Comparison of ENCODE assay signal across 21 cellular contexts in genomic region chr16:57522960-57523359, GRCh38. TPM values are rescaled to one million over a fixed set of nuclear protein-coding genes. Genes with fewer than 3 reads are reported as not detected.
DNase-seq lines count a peak whose midpoint lies in the region; ATAC-seq, FAIRE-seq and TF ChIP-seq lines count a peak whose summit lies in the region.
"Had no signal": no experiment of that assay in that cellular context is flagged by ENCODE, and none has a peak within 500 bp of the region (broad histone marks: within the 10 kb centered on the region; RNA-seq: fewer than 3 reads in every experiment).

No MANE protein-coding gene starts in this region.

- H3K23me2 ChIP-seq in H9 (ENCODE audit: insufficient read length, low read depth, low read length, poor library complexity, severe bottlenecking) = no peaks in the 10 kb centered on the region

- H3T11ph ChIP-seq in H9 (ENCODE audit: low read length) = no peak overlapping the region

- in situ Hi-C loops in GM12878 (cut with MboI) = no loop called here

- H3K36me3 Mint-ChIP-seq in CD4-positive, alpha-beta memory T cell = peaks cover 6 to 7% of the 10 kb centered on the region in 2 donors
- peaks cover 0 to 7% (median 2%) of the 10 kb centered on the region in 3 experiments; a peak in 3 of 7 replicates for H3K36me3 Mint-ChIP-seq in H9 (ENCODE audit: insufficient read depth in 1 of 3, low read depth in 3 of 3)

- no peaks in the 10 kb centered on the region for H3K9me3 ChIP-seq in CD4-positive, alpha-beta memory T cell (ENCODE audit: control insufficient read depth in 1 of 2, low read length in 2 of 2)
- no peaks in the 10 kb centered on the region for H3K9me3 ChIP-seq in Karpas-422 (ENCODE audit: low read length)
- no peaks in the 10 kb centered on the region for H3K9me3 ChIP-seq in GM12878 (replicated peaks; ENCODE audit: control insufficient read depth, insufficient read depth, low read length)
- H3K9me3 ChIP-seq in thoracic aorta = no peaks in the 10 kb centered on the region
- no peaks in the 10 kb centered on the region for H3K9me3 ChIP-seq in H9 (ENCODE audit: control insufficient read depth, low read depth, low read length)
- H3K9me3 ChIP-seq: BE2C, MG63, Peyer's patch, SK-N-SH had no signal

- no peak for TF ChIP-seq RAD21 in GM12878 (IDR thresholded peaks at IDR 0.05; ENCODE audit: insufficient read depth, low read depth, low read length)

- peak; percentile 41 for FAIRE-seq in GM12878 (lab: Jason Lieb, UNC)

- no peak overlapping the region for H3K27ac ChIP-seq in CD4-positive, alpha-beta memory T cell (ENCODE audit: low read depth, low read length)
- H3K27ac ChIP-seq in Karpas-422 (ENCODE audit: low read length) (peak overlapping the region; percentile 57), GM12878 (ENCODE audit: control insufficient read depth, insufficient read depth) (no peak overlapping the region), thoracic aorta (peak overlapping the region in 1 of 2 donors; percentile 19), H9 (ENCODE audit: insufficient read length, low read depth, low read length) (no peak overlapping the region)
- H3K27ac ChIP-seq: HL-60, KMS-11 had no signal

- no peak overlapping the region for H2AK5ac ChIP-seq in H9 (ENCODE audit: insufficient read length, low read length)

- peaks cover 0 to 6% (median 3%) of the 10 kb centered on the region in 4 donors for H3K4me1 Mint-ChIP-seq in CD4-positive, alpha-beta memory T cell
- H3K4me1 Mint-ChIP-seq in H9 = peaks cover under 1 to 8% of the 10 kb centered on the region in 2 experiments

- no peak overlapping the region for H3K56ac ChIP-seq in H9 (ENCODE audit: insufficient read length, low read depth, low read length)

- no peak overlapping the region for H2BK12ac ChIP-seq in H9 (ENCODE audit: insufficient read length, low read depth, low read length)

- POLR2A ChIA-PET in CD4-positive, alpha-beta memory T cell (lab: Charles Lee; ENCODE audit: partially characterized antibody) = interaction anchor here (0.6 to 1.1 kb wide), 4 partner anchors 9 to 685 kb away, joined by 3 read pairs; partner anchors contain the start of genes ADGRG5 and CCDC102A
- POLR2A ChIA-PET in GM12878 (lab: Charles Lee) = interaction anchor here (0.5 to 1.2 kb wide), 5 partner anchors 14 to 109 kb away, joined by 3 to 9 read pairs (median 5); partner anchors contain the start of gene DOK4

- no peaks in the 10 kb centered on the region for H3K27me3 Mint-ChIP-seq in CD4-positive, alpha-beta memory T cell
- H3K27me3 Mint-ChIP-seq in H9 (ENCODE audit: low read depth) = peaks cover 20% of the 10 kb centered on the region

- no peak overlapping the region for H4K8ac ChIP-seq in H9 (replicated peaks; ENCODE audit: insufficient read length, low read depth, low read length)

- intact Hi-C loops in CD4-positive, alpha-beta memory T cell (cut with micrococcal nuclease) = no loop called here
- intact Hi-C loops in GM12878 (cut with micrococcal nuclease; ENCODE audit: unreplicated experiment) = no loop called here

- 29% methylated on average over 8 of the region's 8 CpGs for WGBS in GM12878 (ENCODE audit: insufficient coverage, insufficient replicate concordance, low lambda C conversion rate, missing lambda C conversion rate)
- no CpG with 5 or more reads among the region's 8 CpGs for WGBS in H9 (ENCODE audit: extremely low coverage, insufficient read length, low lambda C conversion rate)

- H3K9me2 ChIP-seq in Karpas-422 (replicated peaks; ENCODE audit: insufficient read depth, low read length) = no peaks in the 10 kb centered on the region
- H3K9me2 ChIP-seq: SK-N-SH had no signal

- no peaks in the 10 kb centered on the region for H3K36me3 ChIP-seq in CD4-positive, alpha-beta memory T cell (ENCODE audit: insufficient read depth, low read length)
- H3K36me3 ChIP-seq in Karpas-422 (ENCODE audit: insufficient read depth, low read length) (no peaks in the 10 kb centered on the region; the same call in 1 of the 2 replicates), GM12878 (ENCODE audit: control insufficient read depth in 2 of 2, insufficient read depth in 2 of 2, low read length in 1 of 2) (no peaks in the 10 kb centered on the region; a peak in 1 of 4 replicates), thoracic aorta (peaks cover 23% of the 10 kb centered on the region)
- H3K36me3 ChIP-seq: Peyer's patch had no signal

- H3K4me3 Mint-ChIP-seq in CD4-positive, alpha-beta memory T cell = no peak overlapping the region
- no peak overlapping the region for H3K4me3 Mint-ChIP-seq in H9

- H3K9me3 Mint-ChIP-seq in CD4-positive, alpha-beta memory T cell = no peaks in the 10 kb centered on the region
- H3K9me3 Mint-ChIP-seq in H9 = peaks cover 0 to 2% of the 10 kb centered on the region in 2 experiments; a peak in 1 of 5 replicates

- ATAC-seq in GM12878 = peak; percentile 66
- ATAC-seq in thoracic aorta (ENCODE audit: insufficient number of reproducible peaks, low FRiP score, low read depth) = no peak
- ATAC-seq: HCT116 had no signal

- no peak overlapping the region for H3K4ac ChIP-seq in H9 (ENCODE audit: low read depth, low read length)

- H4K20me1 ChIP-seq in Karpas-422 (ENCODE audit: insufficient read depth, low read depth, low read length) (no peaks in the 10 kb centered on the region), GM12878 (ENCODE audit: control insufficient read depth, insufficient read depth) (no peaks in the 10 kb centered on the region; the same call in 1 of the 2 replicates), H9 (ENCODE audit: control insufficient read depth, insufficient read depth, insufficient read length) (peaks cover 3% of the 10 kb centered on the region)

- no peak overlapping the region for H2BK5ac ChIP-seq in H9 (ENCODE audit: insufficient read length, low read length)

- TF ChIP-seq CTCF in GM12878 (IDR thresholded peaks at IDR 0.05 in 2 of 3, conservative IDR thresholded peaks at IDR 0.05 in 1 of 3; ENCODE audit: control insufficient read depth in 2 of 3, extremely low read depth in 1 of 3, insufficient read depth in 1 of 3, low read depth in 3 of 3, low read length in 3 of 3) (no peak), thoracic aorta (IDR thresholded peaks at IDR 0.05) (no peak), H9 (conservative IDR thresholded peaks at IDR 0.05) (no peak)

- H3K23ac ChIP-seq in H9 (ENCODE audit: insufficient read length, low read depth, low read length) = no peak overlapping the region

- H3K18ac ChIP-seq in H9 (ENCODE audit: insufficient read length, low read depth, low read length) = no peak overlapping the region

- SMC1A ChIA-PET in GM12878 (lab: Charles Lee; ENCODE audit: uncharacterized antibody, unreplicated experiment) = interaction anchor here (0.6 to 3.2 kb wide), 17 partner anchors 13 to 1021 kb away, joined by 3 to 32 read pairs (median 4); partner anchors contain the start of genes ADGRG5, CCDC102A, CIAPIN1 and COQ9

- TF ChIP-seq POLR2A in GM12878 (IDR thresholded peaks at IDR 0.05; ENCODE audit: low read depth, low read length) = no peak

- H3K79me2 ChIP-seq in Karpas-422 (ENCODE audit: low read length) = no peaks in the 10 kb centered on the region
- no peaks in the 10 kb centered on the region for H3K79me2 ChIP-seq in GM12878 (ENCODE audit: control insufficient read depth, insufficient read depth, low read length)
- no peaks in the 10 kb centered on the region for H3K79me2 ChIP-seq in H9 (ENCODE audit: insufficient read depth, low read length)

- H2AFZ ChIP-seq in Karpas-422 (ENCODE audit: low read length) (no peak overlapping the region), GM12878 (ENCODE audit: control insufficient read depth, low read depth, low read length) (no peak overlapping the region; the same call in 1 of the 2 replicates), H9 (ENCODE audit: low read length) (no peak overlapping the region)

- no peak overlapping the region for H2BK15ac ChIP-seq in H9 (ENCODE audit: low read depth, low read length)

- no peak overlapping the region for H4K91ac ChIP-seq in H9 (ENCODE audit: insufficient read length, low read depth, low read length)

- H3K4me2 ChIP-seq in Karpas-422 (ENCODE audit: low read depth, low read length, poor library complexity, severe bottlenecking) (peak overlapping the region; percentile 20), GM12878 (ENCODE audit: control insufficient read depth, insufficient read depth) (peak overlapping the region; percentile 71), H9 (ENCODE audit: insufficient read depth, insufficient read length, low read length) (no peak overlapping the region)
- H3K4me2 ChIP-seq: KMS-11, SK-N-SH had no signal

- no peak overlapping the region for H3K4me3 ChIP-seq in CD4-positive, alpha-beta memory T cell (ENCODE audit: low read length in 2 of 2)
- H3K4me3 ChIP-seq in Karpas-422 (ENCODE audit: low read length) (no peak overlapping the region), GM12878 (peak overlapping the region; percentile 19; the same call in 1 of the 2 replicates), thoracic aorta (peak overlapping the region; percentile 38)
- H3K4me3 ChIP-seq: MG63, Peyer's patch had no signal

- RAD21 ChIA-PET in GM12878 (lab: Charles Lee; ENCODE audit: unreplicated experiment) = interaction anchor here (0.8 to 2.0 kb wide), 10 partner anchors 9 to 221 kb away, joined by 3 to 17 read pairs (median 4); partner anchors contain the start of gene ADGRG5

- no peak for TF ChIP-seq EP300 in GM12878 (IDR thresholded peaks at IDR 0.05; ENCODE audit: borderline replicate concordance in 1 of 2, control insufficient read depth in 1 of 2, low read depth in 2 of 2, low read length in 2 of 2)

- no TSS peak for BruUV-seq in GM12878 (replicated peaks; lab: Mats Ljungman, UMichigan)

- H3K79me1 ChIP-seq in H9 (ENCODE audit: insufficient read depth, low read depth, low read length, poor library complexity, severe bottlenecking) = no peaks in the 10 kb centered on the region

- CTCF ChIA-PET in CD4-positive, alpha-beta memory T cell (lab: Charles Lee; ENCODE audit: partially characterized antibody) = interaction anchor here (1.0 to 1.5 kb wide), 7 partner anchors 9 to 106 kb away, joined by 3 to 5 read pairs (median 4); partner anchors contain the start of gene POLR2C
- CTCF ChIA-PET in GM12878 (lab: Yijun Ruan, JAX) = interaction anchor here (0.6 to 3.8 kb wide), 17 partner anchors 8 to 225 kb away, joined by 3 to 45 read pairs (median 4); partner anchors contain the start of genes CCDC102A and POLR2C

- DNase-seq in CD4-positive, alpha-beta memory T cell = no peak
- DNase-seq in Karpas-422 (peak; percentile 72), GM12878 (ENCODE audit: low read depth, low spot score) (no peak), thoracic aorta (ENCODE audit: low spot score) (no peak), H9 (no peak), NOMO-1 treated with DMSO at 0.1 percent for 48 hours (lab: John Stamatoyannopoulos, UW; ENCODE audit: unreplicated experiment) (no peak), HK-2 (ENCODE audit: unreplicated experiment) (no peak)
- DNase-seq: BE2C, COR-L47, MG63, NCI-H1417, NCI-H1930, NCI-H2171, NCI-H774, Peyer's patch, Right ventricle myocardium superior, SK-N-SH had no signal

- no peak overlapping the region for H2BK120ac ChIP-seq in H9 (ENCODE audit: low read depth, low read length, poor library complexity, severe bottlenecking)

- H3K9ac ChIP-seq in Karpas-422 (ENCODE audit: low read length) (no peak overlapping the region), GM12878 (ENCODE audit: control insufficient read depth, insufficient read depth, low read length) (no peak overlapping the region; the same call in 1 of the 2 replicates), H9 (ENCODE audit: extremely low read depth, insufficient read length, low read length) (no peak overlapping the region)
- H3K9ac ChIP-seq: KMS-11, SK-N-SH had no signal

- H2BK20ac ChIP-seq in H9 (ENCODE audit: low read depth, low read length, poor library complexity, severe bottlenecking) = no peak overlapping the region

- no peaks in the 10 kb centered on the region for H3K27me3 ChIP-seq in CD4-positive, alpha-beta memory T cell (ENCODE audit: insufficient read depth, low read length)
- H3K27me3 ChIP-seq in Karpas-422 (ENCODE audit: low read length) (no peaks in the 10 kb centered on the region), GM12878 (replicated peaks in 1 of 2; ENCODE audit: control insufficient read depth in 2 of 2, insufficient read depth in 2 of 2, low read length in 1 of 2) (no peaks in the 10 kb centered on the region), thoracic aorta (replicated peaks; ENCODE audit: insufficient read depth) (no peaks in the 10 kb centered on the region), H9 (ENCODE audit: insufficient read depth, low read length) (no peaks in the 10 kb centered on the region)
- H3K27me3 ChIP-seq: BE2C, MG63, Peyer's patch had no signal

- H3K27ac Mint-ChIP-seq in CD4-positive, alpha-beta memory T cell = peak overlapping the region in 4 of 7 donors; percentile 0 to 63 (median 19)
- 0 out of 7 replicates have a peak overlapping the region, but pooled peaks of 1 of the 3 experiments have one; percentile 76 for H3K27ac Mint-ChIP-seq in H9

- no peak overlapping the region for H3K14ac ChIP-seq in H9 (ENCODE audit: insufficient read depth, low read length)

- no peak overlapping the region for H4K5ac ChIP-seq in H9 (ENCODE audit: insufficient read length, low read depth, low read length)

- no peaks in the 10 kb centered on the region for H3K4me1 ChIP-seq in CD4-positive, alpha-beta memory T cell (ENCODE audit: insufficient read depth, low read length)
- H3K4me1 ChIP-seq in Karpas-422 (ENCODE audit: low read length) (peaks cover 11% of the 10 kb centered on the region), GM12878 (ENCODE audit: control insufficient read depth, insufficient read depth, low read length) (peaks cover 12% of the 10 kb centered on the region), thoracic aorta (ENCODE audit: control insufficient read depth in 1 of 2, low read depth in 2 of 2) (peaks cover 0 to 2% of the 10 kb centered on the region in 2 donors), H9 (ENCODE audit: insufficient read depth, low read length) (no peaks in the 10 kb centered on the region)

RNA-seq across cellular contexts. Expression of gene CCDC102A, which starts 13.4 kb away (rescaled TPM):
- total RNA-seq in CD4-positive, alpha-beta memory T cell = 1 to 10 TPM; 4.7 to 5.4 TPM
- polyA plus RNA-seq in CD4-positive, alpha-beta memory T cell = 1 to 10 TPM; 1.2 to 9.9 TPM
- 5.9 and 25.7 TPM in 2 replicates for total RNA-seq in Karpas-422 (2014; rRNA removed; shearing (Covaris generic); ENCODE audit: low replicate concordance)
- 3.6 and 3.7 TPM in 2 replicates for total RNA-seq in GM12878 (2013; cell fraction: nucleolus; rRNA removed)
- total RNA-seq in GM12878 (2014; rRNA removed) (3.5 and 5.9 TPM in 2 replicates), GM12878 (2014; rRNA removed; fragmentation: Illumina TruSeq; extraction: Trizol) (1.2 and 1.6 TPM in 2 replicates), GM12878 (2021) (5.1 and 5.6 TPM in 2 replicates), thoracic aorta (10 to 100 TPM; 26.4 to 43.2 TPM), H9 (2021) (6.6 and 8.2 TPM in 2 replicates)
- polyA plus RNA-seq in GM12878 (2011; ENCODE audit: low read depth) = 2.3 TPM
- polyA plus RNA-seq in GM12878 (2011; rRNA removed) (2.2 and 5.1 TPM in 2 replicates), GM12878 (2014; fragmentation: Illumina TruSeq; extraction: Trizol) (0.59 and 0.76 TPM in 2 replicates), GM12878 (2014; fragmentation: Nextera tagmentation; extraction: Ambion mirVana) (under 1 TPM; 0.03 to 0.53 TPM), GM12878 (2014; rRNA removed) (3.3 and 4.1 TPM in 2 replicates), GM12878 (2016; fragmentation: Nextera tagmentation; extraction: Ambion mirVana) (1 to 10 TPM in 1 of 2 experiments, under 1 TPM in 1; 0.63 to 3.3 TPM)
- 8.5 and 10.0 TPM in 2 replicates for polyA plus RNA-seq in GM12878 (2011; cell fraction: cytosol; rRNA removed)
- 7.4 and 10.5 TPM in 2 replicates for polyA plus RNA-seq in GM12878 (2011; cell fraction: nucleus; rRNA removed)
- polyA plus RNA-seq in GM12878 (2012) = 4.2 and 5.2 TPM in 2 replicates
- polyA minus RNA-seq in GM12878 (2011; rRNA and poly(A)+ RNA removed) = 1.6 and 4.7 TPM in 2 replicates
- 2.1 TPM in 2 replicates for polyA minus RNA-seq in GM12878 (2011; cell fraction: cytosol; rRNA and poly(A)+ RNA removed)
- polyA minus RNA-seq in GM12878 (2011; cell fraction: nucleus; rRNA and poly(A)+ RNA removed) = 0.60 and 1.8 TPM in 2 replicates

RNA-seq across cellular contexts. Expression of gene ADGRG5, which starts 19.5 kb away (rescaled TPM):
- 1 to 10 TPM; 1.5 to 3.0 TPM for total RNA-seq in CD4-positive, alpha-beta memory T cell
- polyA plus RNA-seq in CD4-positive, alpha-beta memory T cell = 1 to 10 TPM; 2.3 to 3.8 TPM
- 2.9 and 3.0 TPM in 2 replicates for total RNA-seq in Karpas-422 (2014; rRNA removed; shearing (Covaris generic); ENCODE audit: low replicate concordance)
- 40.4 and 40.7 TPM in 2 replicates for total RNA-seq in GM12878 (2013; cell fraction: nucleolus; rRNA removed)
- total RNA-seq in GM12878 (2014; rRNA removed) = 24.5 and 30.4 TPM in 2 replicates
- 6.5 and 7.7 TPM in 2 replicates for total RNA-seq in GM12878 (2014; rRNA removed; fragmentation: Illumina TruSeq; extraction: Trizol)
- 26.6 and 30.1 TPM in 2 replicates for total RNA-seq in GM12878 (2021)
- 18.3 TPM for polyA plus RNA-seq in GM12878 (2011; ENCODE audit: low read depth)
- 1.3 and 5.6 TPM in 2 replicates for polyA plus RNA-seq in GM12878 (2011; rRNA removed)
- 4.9 and 5.6 TPM in 2 replicates for polyA plus RNA-seq in GM12878 (2011; cell fraction: cytosol; rRNA removed)
- 17.9 and 18.9 TPM in 2 replicates for polyA plus RNA-seq in GM12878 (2011; cell fraction: nucleus; rRNA removed)
- polyA plus RNA-seq in GM12878 (2012) = 26.7 and 36.0 TPM in 2 replicates
- polyA plus RNA-seq in GM12878 (2014; fragmentation: Illumina TruSeq; extraction: Trizol) = 8.4 and 19.2 TPM in 2 replicates
- polyA plus RNA-seq in GM12878 (2014; fragmentation: Nextera tagmentation; extraction: Ambion mirVana) = 1 to 10 TPM; 1.7 to 2.7 TPM
- 25.9 and 35.1 TPM in 2 replicates for polyA plus RNA-seq in GM12878 (2014; rRNA removed)
- 10 to 100 TPM; 50.8 to 56.0 TPM for polyA plus RNA-seq in GM12878 (2016; fragmentation: Nextera tagmentation; extraction: Ambion mirVana)
- 5.4 and 6.9 TPM in 2 replicates for polyA minus RNA-seq in GM12878 (2011; rRNA and poly(A)+ RNA removed)
- polyA minus RNA-seq in GM12878 (2011; cell fraction: cytosol; rRNA and poly(A)+ RNA removed) = 2.2 and 2.3 TPM in 2 replicates
- polyA minus RNA-seq in GM12878 (2011; cell fraction: nucleus; rRNA and poly(A)+ RNA removed) = 5.6 and 8.6 TPM in 2 replicates
- under 1 TPM in 1 of 2 donors, not detected in 1; 0.27 TPM for total RNA-seq in thoracic aorta
- 11.7 and 12.1 TPM in 2 replicates for total RNA-seq in H9 (2021)
- total RNA-seq: NCI-H460 had no signal

RNA-seq across cellular contexts. Expression of gene DOK4, which starts 36.7 kb away (rescaled TPM):
- total RNA-seq in CD4-positive, alpha-beta memory T cell = 1 to 10 TPM; 2.8 to 3.0 TPM
- 1 to 10 TPM; 1.7 to 2.7 TPM for polyA plus RNA-seq in CD4-positive, alpha-beta memory T cell
- total RNA-seq in Karpas-422 (2014; rRNA removed; shearing (Covaris generic); ENCODE audit: low replicate concordance) = 3.2 and 3.4 TPM in 2 replicates
- 3.1 and 6.2 TPM in 2 replicates for total RNA-seq in GM12878 (2013; cell fraction: nucleolus; rRNA removed)
- total RNA-seq in GM12878 (2014; rRNA removed) = 2.1 and 2.2 TPM in 2 replicates
- 1.1 and 1.2 TPM in 2 replicates for total RNA-seq in GM12878 (2014; rRNA removed; fragmentation: Illumina TruSeq; extraction: Trizol)
- total RNA-seq in GM12878 (2021) = 2.9 and 3.0 TPM in 2 replicates
- polyA plus RNA-seq in GM12878 (2011; ENCODE audit: low read depth) = 2.1 TPM
- polyA plus RNA-seq in GM12878 (2011; rRNA removed) = 4.1 and 7.0 TPM in 2 replicates
- polyA plus RNA-seq in GM12878 (2011; cell fraction: cytosol; rRNA removed) = 9.7 and 11.2 TPM in 2 replicates
- 18.4 and 23.2 TPM in 2 replicates for polyA plus RNA-seq in GM12878 (2011; cell fraction: nucleus; rRNA removed)
- polyA plus RNA-seq in GM12878 (2012) = 3.5 and 3.6 TPM in 2 replicates
- 0.60 and 1.6 TPM in 2 replicates for polyA plus RNA-seq in GM12878 (2014; fragmentation: Illumina TruSeq; extraction: Trizol)
- polyA plus RNA-seq in GM12878 (2014; fragmentation: Nextera tagmentation; extraction: Ambion mirVana) = under 1 TPM in 1 of 2 experiments, not detected in 1; 0.20 TPM
- polyA plus RNA-seq in GM12878 (2014; rRNA removed) = 2.4 and 2.9 TPM in 2 replicates
- polyA plus RNA-seq in GM12878 (2016; fragmentation: Nextera tagmentation; extraction: Ambion mirVana) = 1 to 10 TPM; 3.4 to 3.6 TPM
- polyA minus RNA-seq in GM12878 (2011; rRNA and poly(A)+ RNA removed) = 2.9 and 5.9 TPM in 2 replicates
- polyA minus RNA-seq in GM12878 (2011; cell fraction: cytosol; rRNA and poly(A)+ RNA removed) = 1.7 and 2.5 TPM in 2 replicates
- 2.7 and 3.3 TPM in 2 replicates for polyA minus RNA-seq in GM12878 (2011; cell fraction: nucleus; rRNA and poly(A)+ RNA removed)
- total RNA-seq in thoracic aorta = 10 to 100 TPM; 43.2 to 70.1 TPM
- total RNA-seq in H9 (2021) = 13.1 and 13.2 TPM in 2 replicates

Comparison
In these comparisons a context has a peak if more than half of its experiments do, and no peak if none do; other contexts are left out.
1. H3K4me3 ChIP-seq: peak in GM12878 (single experiment) and thoracic aorta (single experiment); none in CD4-positive, alpha-beta memory T cell (0 of 2) and Karpas-422 (single experiment).